ENCODE assay signal across 1 cellular context in the genomic region with DNA sequence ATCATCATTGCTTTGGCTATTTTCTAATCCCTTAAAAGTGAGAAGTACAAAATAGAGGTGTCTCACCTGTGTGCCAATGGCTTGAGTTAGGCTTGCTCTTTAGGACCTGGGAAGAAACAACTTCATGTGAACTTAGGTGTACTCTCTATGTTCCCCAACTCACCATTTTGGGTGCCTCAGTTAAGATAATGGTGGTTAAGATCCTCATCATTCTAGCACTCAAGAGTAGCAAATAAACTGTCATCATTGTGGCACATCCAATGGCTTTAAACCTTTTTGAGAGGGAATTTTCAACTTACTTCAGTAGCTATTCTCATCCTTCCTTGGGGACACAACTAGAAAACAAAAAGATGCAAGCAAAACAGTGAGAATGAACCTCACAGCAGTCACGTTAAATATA.
TF ChIP-seq lines count a peak whose summit lies in the region.

No MANE protein-coding gene starts in this region.

TF ChIP-seq in HEK293, 187 proteins besides CTCF, POLR2A, EP300 and RAD21:
- no peak for TF ChIP-seq REST (tag by site-specific recombination; IDR thresholded peaks at IDR 0.05)
- TF ChIP-seq ZNF791 (tag by site-specific recombination; IDR thresholded peaks at IDR 0.05): no peak
- no peak for TF ChIP-seq SP7 (tag by site-specific recombination; IDR thresholded peaks at IDR 0.05)
- no peak for TF ChIP-seq KLF7 (tag by site-specific recombination; IDR thresholded peaks at IDR 0.05; ENCODE audit: borderline replicate concordance)
- no peak for TF ChIP-seq ZBTB20 (tag by site-specific recombination; IDR thresholded peaks at IDR 0.05)
